ENCODE assay signal across 11 cellular contexts in genomic region chr12:89181271-89181920, GRCh38.
A peak's percentile ranks its signal among the peaks of the same experiment; 100 is the strongest.
DNase-seq lines count a peak whose midpoint lies in the region; ATAC-seq, FAIRE-seq and TF ChIP-seq lines count a peak whose summit lies in the region.
"Had no signal": no experiment of that assay in that cellular context is flagged by ENCODE, and none has a peak within 500 bp of the region (broad histone marks: within the 10 kb centered on the region; RNA-seq: fewer than 3 reads in every experiment).

No MANE protein-coding gene starts in this region.

- TF ChIP-seq CTCF in retinal pigment epithelial cell (conservative IDR thresholded peaks at IDR 0.05; ENCODE audit: low read depth, low read length) (no peak), gastrocnemius medialis (IDR thresholded peaks at IDR 0.05 in 4 of 5, conservative IDR thresholded peaks at IDR 0.05 in 1 of 5) (no peak), colonic mucosa (IDR thresholded peaks at IDR 0.05) (no peak)

- DNase-seq in activated CD4-positive, CD25-positive, alpha-beta regulatory T cell treated with anti-CD3 and anti-CD28 coated beads, Interleukin-2, amount 50 U/mL, for 72 hours, result no peak
- DNase-seq in OCI-M1 (lab: John Stamatoyannopoulos, UW), result peak; percentile 61
- DNase-seq in retinal pigment epithelial cell (ENCODE audit: low read depth), result peak; percentile 54
- no peak for DNase-seq in gastrocnemius medialis
- DNase-seq in HuH-7.5 (ENCODE audit: low spot score), result no peak
- DNase-seq in colonic mucosa, result no peak
- DNase-seq: aorta, NCI-H510A had no signal

- in situ Hi-C loops in gastrocnemius medialis (cut with MboI; ENCODE audit: low sequenced_read_pairs in 4 of 4), result no loop called here

- TF ChIP-seq POLR2A in gastrocnemius medialis (IDR thresholded peaks at IDR 0.05), result no peak

- peak; percentile 89 to 94 for ATAC-seq in activated CD4-positive, CD25-positive, alpha-beta regulatory T cell treated with anti-CD3 and anti-CD28 coated beads, Interleukin-2, amount 50 U/mL, for 24 hours
- ATAC-seq in gastrocnemius medialis, result no peak
- ATAC-seq: GM12878 had no signal

- intact Hi-C loops in gastrocnemius medialis (cut with DNase I; ENCODE audit: low total_unique reads) (loop anchor here (5.0 kb wide), 1 partner anchor 171 kb away; the partner anchor contains the start of gene DUSP6), colonic mucosa (cut with DNase I) (no loop called here)

- no peaks in the 10 kb centered on the region for H3K27me3 ChIP-seq in gastrocnemius medialis
- H3K27me3 ChIP-seq in colonic mucosa, result no peaks in the 10 kb centered on the region

- no peak overlapping the region for H3K27ac ChIP-seq in gastrocnemius medialis
- no peak overlapping the region for H3K27ac ChIP-seq in colonic mucosa

- no peaks in the 10 kb centered on the region for H3K9me3 ChIP-seq in gastrocnemius medialis
- no peaks in the 10 kb centered on the region for H3K9me3 ChIP-seq in colonic mucosa

- peak; percentile 8 for FAIRE-seq in endometrium (lab: Jason Lieb, UNC)
- FAIRE-seq: GM12878 had no signal

- H3K4me1 ChIP-seq in gastrocnemius medialis (peaks cover 0 to 11% of the 10 kb centered on the region in 2 donors), colonic mucosa (no peaks in the 10 kb centered on the region)

- no peak overlapping the region for H3K9ac ChIP-seq in colonic mucosa (ENCODE audit: low read depth in 2 of 2, low read length in 2 of 2)

- no peaks in the 10 kb centered on the region for H3K36me3 ChIP-seq in gastrocnemius medialis
- H3K36me3 ChIP-seq in colonic mucosa, result no peaks in the 10 kb centered on the region

- H3K4me3 ChIP-seq in retinal pigment epithelial cell (ENCODE audit: low read length) (no peak overlapping the region), gastrocnemius medialis (no peak overlapping the region), colonic mucosa (no peak overlapping the region)
- H3K4me3 ChIP-seq: GM12878 had no signal

Comparison
In these comparisons a context has a peak if more than half of its experiments do, and no peak if none do; other contexts are left out.
1. ATAC-seq: peak in activated CD4-positive, CD25-positive, alpha-beta regulatory T cell treated with anti-CD3 and anti-CD28 coated beads, Interleukin-2, amount 50 U/mL, for 24 hours (2 of 2); none in gastrocnemius medialis (0 of 2).
2. DNase-seq: peak in OCI-M1 (single experiment) and retinal pigment epithelial cell (single experiment); none in activated CD4-positive, CD25-positive, alpha-beta regulatory T cell treated with anti-CD3 and anti-CD28 coated beads, Interleukin-2, amount 50 U/mL, for 72 hours (single experiment), gastrocnemius medialis (0 of 2), HuH-7.5 (single experiment) and colonic mucosa (single experiment).